21 cellular contexts compared by ENCODE assay signal in the genomic region with DNA sequence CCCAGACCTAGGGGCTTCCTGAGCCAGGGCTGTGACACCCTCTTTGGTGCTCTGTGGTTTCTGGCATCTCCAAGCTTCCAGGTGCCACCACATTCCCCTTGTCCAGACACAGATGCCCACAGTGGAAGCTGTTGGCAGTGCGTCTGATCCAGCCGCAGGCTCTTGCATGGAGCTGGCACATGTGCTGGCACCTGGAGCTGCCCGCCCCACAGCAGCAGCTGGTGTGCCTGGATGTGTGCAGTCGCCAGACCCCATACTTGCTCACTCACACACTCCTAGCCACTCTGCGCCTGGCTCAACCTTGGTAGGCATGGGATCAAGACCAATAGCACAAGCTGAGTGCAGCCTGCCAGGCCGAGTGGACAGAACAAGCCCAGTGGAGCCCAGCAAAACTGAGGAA.
"Had no signal": no experiment of that assay in that cellular context is flagged by ENCODE, and none has a peak within 500 bp of the region (broad histone marks: within the 10 kb centered on the region; RNA-seq: fewer than 3 reads in every experiment).

No MANE protein-coding gene starts in this region.

- H3K27ac Mint-ChIP-seq: immature natural killer cell, memory B cell had no signal

- H3K36me3 Mint-ChIP-seq: immature natural killer cell, memory B cell had no signal

- H3K9me3 Mint-ChIP-seq: immature natural killer cell, memory B cell had no signal

- ATAC-seq: gastrocnemius medialis, heart left ventricle, left colon, left lobe of liver had no signal

- H3K4me1 Mint-ChIP-seq: immature natural killer cell had no signal

- H3K4me3 Mint-ChIP-seq: immature natural killer cell, memory B cell had no signal

- DNase-seq: dermis blood vessel endothelial cell; dorsolateral prefrontal cortex; effector CD4-positive, alpha-beta T cell; effector memory CD4-positive, alpha-beta T cell; esophagus squamous epithelium; foreskin fibroblast; foreskin melanocyte; gastrocnemius medialis; hypothalamus; immature natural killer cell; islet precursor cell; kidney; kidney glomerular epithelial cell; left colon; left ventricle myocardium inferior; mammary epithelial cell; mesendoderm; midbrain had no signal
